Comparison of ENCODE assay signal across 8 cellular contexts in genomic region chr16:68064791-68065365, GRCh38. TPM values are rescaled to one million over a fixed set of nuclear protein-coding genes. Genes with fewer than 3 reads are reported as not detected.
DNase-seq lines count a peak whose midpoint lies in the region; ATAC-seq, FAIRE-seq and TF ChIP-seq lines count a peak whose summit lies in the region.

No MANE protein-coding gene starts in this region.

- no peaks in the 10 kb centered on the region for H3K27me3 ChIP-seq in pancreas

- H3K27ac ChIP-seq in pancreas = no peak overlapping the region

- no peaks in the 10 kb centered on the region for H3K9me3 ChIP-seq in pancreas

- FAIRE-seq in pancreas (lab: Jason Lieb, UNC) = no peak

- TF ChIP-seq CTCF in pancreas (IDR thresholded peaks at IDR 0.05) = peak; percentile 60 to 68 (median 65)

- intact Hi-C loops in pancreas (cut with DNase I) = no loop called here

- no peaks in the 10 kb centered on the region for H3K36me3 ChIP-seq in pancreas

- peaks cover 0 to 5% (median 0%) of the 10 kb centered on the region in 3 donors for H3K4me1 ChIP-seq in pancreas

- ATAC-seq in pancreas = peak; percentile 41 to 87 (median 86)
- no peak for ATAC-seq in GM18520 (IDR thresholded peaks at IDR 0.05; ENCODE audit: unreplicated experiment)

- WGBS in pancreas, 2 donors = 45 to 48% methylated on average over 2 of the region's 2 CpGs

- no peak overlapping the region for H3K4me3 ChIP-seq in pancreas

- DNase-seq in DMS 273 treated with DMSO at 0.1 percent for 48 hours (lab: John Stamatoyannopoulos, UW) (peak; percentile 30), HT-29 (ENCODE audit: low spot score) (peak; percentile 80), SHP77 treated with DMSO at 0.1 percent for 48 hours (lab: John Stamatoyannopoulos, UW) (peak; percentile 36), globus pallidus (ENCODE audit: low spot score) (peak; percentile 61), pancreas (peak; percentile 40 to 78 (median 64)), ureter (ENCODE audit: low spot score) (peak; percentile 82)
- peak; percentile 18 to 50 (median 29) for DNase-seq in activated naive CD4-positive, alpha-beta T cell (lab: John Stamatoyannopoulos, UW)

RNA-seq across cellular contexts. Expression of gene NFATC3, which starts 20.3 kb away (rescaled TPM):
- total RNA-seq in HT-29 (2014; rRNA removed; shearing (Covaris generic)) = 20.4 and 20.8 TPM in 2 replicates
- total RNA-seq in pancreas = 10 to 100 TPM in 5 of 6 donors, 1 to 10 TPM in 1; 9.5 to 19.3 (median 13.5) TPM
- polyA plus RNA-seq in pancreas = 1 to 10 TPM; 3.8 to 4.5 TPM
- 44.0 TPM for total RNA-seq in ureter

RNA-seq across cellular contexts. Expression of gene DUS2, which starts 41.8 kb away (rescaled TPM):
- total RNA-seq in HT-29 (2014; rRNA removed; shearing (Covaris generic)) = 18.7 and 19.0 TPM in 2 replicates
- total RNA-seq in pancreas (1 to 10 TPM; 2.7 to 5.6 (median 3.6) TPM), ureter (26.6 TPM)
- 1 to 10 TPM; 6.1 to 6.2 TPM for polyA plus RNA-seq in pancreas

RNA-seq across cellular contexts. Expression of gene DDX28, which starts 41.8 kb away (rescaled TPM):
- total RNA-seq in HT-29 (2014; rRNA removed; shearing (Covaris generic)) = 27.4 and 30.4 TPM in 2 replicates
- total RNA-seq in pancreas (1 to 10 TPM; 2.1 to 5.1 (median 4.0) TPM), ureter (15.5 TPM)
- polyA plus RNA-seq in pancreas = 1 to 10 TPM; 3.6 to 7.4 TPM

RNA-seq across cellular contexts. Expression of gene DPEP2NB, which starts 49.2 kb away (rescaled TPM):
- not detected in 2 replicates for total RNA-seq in HT-29 (2014; rRNA removed; shearing (Covaris generic))
- total RNA-seq in pancreas (not detected), ureter (not detected)
- polyA plus RNA-seq in pancreas = not detected

Comparison
In these comparisons a context has a peak if more than half of its experiments do, and no peak if none do; other contexts are left out.
1. DNase-seq: peak in every context shown above with its lines; median percentile 82 in ureter; 80 in HT-29; 64 in pancreas; 61 in globus pallidus; 36 in SHP77 treated with DMSO at 0.1 percent for 48 hours; 30 in DMS 273 treated with DMSO at 0.1 percent for 48 hours; 29 in activated naive CD4-positive, alpha-beta T cell.